ENCODE assay signal across 8 cellular contexts in genomic region chr17:78361227-78361683, GRCh38. TPM values are rescaled to one million over a fixed set of nuclear protein-coding genes. Genes with fewer than 3 reads are reported as not detected.
A peak's percentile ranks its signal among the peaks of the same experiment; 100 is the strongest.
DNase-seq lines count a peak whose midpoint lies in the region; ATAC-seq and TF ChIP-seq lines count a peak whose summit lies in the region.

No MANE protein-coding gene starts in this region.

- peaks cover 2 to 6% of the 10 kb centered on the region in 2 donors for H3K27me3 Mint-ChIP-seq in natural killer cell (ENCODE audit: low read depth in 2 of 2)

- peaks cover 9 to 36% of the 10 kb centered on the region in 2 donors for H3K4me1 Mint-ChIP-seq in natural killer cell

- H3K4me3 ChIP-seq in ascending aorta (no peak overlapping the region), vagina (no peak overlapping the region)

- no peaks in the 10 kb centered on the region for H3K9me3 Mint-ChIP-seq in natural killer cell

- no peaks in the 10 kb centered on the region for H3K36me3 Mint-ChIP-seq in natural killer cell

- TF ChIP-seq POLR2A in vagina (IDR thresholded peaks at IDR 0.05): no peak

- intact Hi-C loops in left ventricle myocardium superior (cut with micrococcal nuclease) (no loop called here), cardiac septum (cut with DNase I) (loop anchor here (2.0 kb wide), 3 partner anchors 46 to 70 kb away; no protein-coding TSS in a partner anchor), ascending aorta (cut with DNase I) (loop anchor here (2.0 kb wide), 1 partner anchor 72 kb away; no protein-coding TSS in a partner anchor), natural killer cell (cut with micrococcal nuclease) (loop anchor here (2.0 to 5.0 kb wide), 3 partner anchors 18 to 74 kb away; partner anchors contain the start of gene PGS1), vagina (cut with DNase I) (loop anchor here (2.0 kb wide), 1 partner anchor 46 kb away; no protein-coding TSS in a partner anchor)

- H3K27ac ChIP-seq in ascending aorta: peak overlapping the region; percentile 95 to 97
- peak overlapping the region; percentile 94 for H3K27ac ChIP-seq in vagina

- H3K4me1 ChIP-seq in ascending aorta (peaks cover 12 to 37% of the 10 kb centered on the region in 2 donors), vagina (peaks cover 39% of the 10 kb centered on the region)

- peak overlapping the region in 1 of 2 donors; percentile 71 for H3K27ac Mint-ChIP-seq in natural killer cell

- peak overlapping the region; percentile 45 for H3K4me3 Mint-ChIP-seq in natural killer cell

- DNase-seq in left ventricle myocardium superior: peak; percentile 29
- DNase-seq in cardiac septum (ENCODE audit: low spot score): no peak
- DNase-seq in ascending aorta (ENCODE audit: low spot score in 2 of 2): no peak
- DNase-seq in natural killer cell: no peak
- no peak for DNase-seq in vagina (ENCODE audit: extremely low spot score in 2 of 2)
- no peak for DNase-seq in RPMI8226
- no peak for DNase-seq in NCI-H526 (lab: John Stamatoyannopoulos, UW)

- ATAC-seq in left ventricle myocardium superior: no peak
- no peak for ATAC-seq in natural killer cell
- no peak for ATAC-seq in GM21447 (IDR thresholded peaks at IDR 0.05; ENCODE audit: unreplicated experiment)

- no peak for TF ChIP-seq CTCF in ascending aorta (IDR thresholded peaks at IDR 0.05)
- no peak for TF ChIP-seq CTCF in natural killer cell (IDR thresholded peaks at IDR 0.05)
- no peak for TF ChIP-seq CTCF in vagina (IDR thresholded peaks at IDR 0.05)

- H3K9me3 ChIP-seq in ascending aorta (no peaks in the 10 kb centered on the region), vagina (no peaks in the 10 kb centered on the region)

- no peaks in the 10 kb centered on the region for H3K27me3 ChIP-seq in ascending aorta
- H3K27me3 ChIP-seq in vagina: no peaks in the 10 kb centered on the region

- peaks cover 11 to 23% of the 10 kb centered on the region in 2 donors for H3K36me3 ChIP-seq in ascending aorta
- H3K36me3 ChIP-seq in vagina: no peaks in the 10 kb centered on the region

RNA-seq across cellular contexts. Expression of gene SOCS3, which starts 1.4 kb away (rescaled TPM):
- total RNA-seq in left ventricle myocardium superior: 11.1 TPM
- 49.9 TPM for total RNA-seq in cardiac septum
- 620 TPM for total RNA-seq in ascending aorta
- total RNA-seq in natural killer cell: 10 to 100 TPM; 39.0 to 47.9 (median 43.6) TPM
- total RNA-seq in vagina: 173 TPM

RNA-seq across cellular contexts. Expression of gene PGS1, which starts 17.2 kb away (rescaled TPM):
- total RNA-seq in left ventricle myocardium superior (18.3 TPM), cardiac septum (22.1 TPM), ascending aorta (41.8 TPM), natural killer cell (10 to 100 TPM; 47.9 to 53.6 (median 48.3) TPM), vagina (35.6 TPM)
